Comparison of ENCODE assay signal across 13 cellular contexts in the genomic region with DNA sequence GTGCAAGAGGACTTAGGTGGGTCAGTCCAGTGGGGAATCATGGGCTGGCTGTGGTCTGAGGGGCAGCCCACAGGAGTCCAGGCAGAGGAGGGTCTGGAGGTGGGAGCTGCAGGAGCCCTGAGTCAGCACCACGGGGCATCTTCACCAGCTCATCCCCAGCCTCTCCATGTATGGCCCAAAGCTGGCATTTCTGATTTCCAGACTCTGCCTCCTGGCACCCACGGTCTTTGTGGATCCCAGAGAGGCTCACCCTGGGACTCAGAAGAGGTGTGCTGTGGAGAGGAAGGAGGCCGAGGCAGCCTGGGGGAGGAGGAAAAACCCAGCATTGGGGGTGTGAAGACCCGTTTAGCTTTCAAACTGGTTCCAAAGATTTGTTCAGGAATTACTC.
DNase-seq lines count a peak whose midpoint lies in the region; ATAC-seq, FAIRE-seq and TF ChIP-seq lines count a peak whose summit lies in the region.
"Had no signal": no experiment of that assay in that cellular context is flagged by ENCODE, and none has a peak within 500 bp of the region (broad histone marks: within the 10 kb centered on the region; RNA-seq: fewer than 3 reads in every experiment).

No MANE protein-coding gene starts in this region.

- no peaks in the 10 kb centered on the region for H3K27me3 ChIP-seq in CD8-positive, alpha-beta memory T cell (ENCODE audit: insufficient read depth, low read length, poor library complexity, severe bottlenecking)
- H3K27me3 ChIP-seq in GM12878 (replicated peaks in 1 of 2; ENCODE audit: control insufficient read depth in 2 of 2, insufficient read depth in 2 of 2, low read length in 1 of 2) (no peaks in the 10 kb centered on the region), osteoblast (ENCODE audit: insufficient read depth, low read length) (no peaks in the 10 kb centered on the region)
- H3K27me3 ChIP-seq: thyroid gland had no signal

- peaks cover 0 to 2% (median 0%) of the 10 kb centered on the region in 3 donors for H3K27me3 Mint-ChIP-seq in CD14-positive monocyte (ENCODE audit: low read depth in 3 of 3)
- no peaks in the 10 kb centered on the region for H3K27me3 Mint-ChIP-seq in CD8-positive, alpha-beta memory T cell

- peaks cover 89% of the 10 kb centered on the region for H3K4me1 Mint-ChIP-seq in CD14-positive monocyte
- peaks cover 67 to 83% (median 81%) of the 10 kb centered on the region in 3 donors for H3K4me1 Mint-ChIP-seq in CD8-positive, alpha-beta memory T cell

- no peak overlapping the region for H2AFZ ChIP-seq in GM12878 (ENCODE audit: control insufficient read depth, low read depth, low read length)
- H2AFZ ChIP-seq in osteoblast (ENCODE audit: low read length): no peak overlapping the region

- no peak overlapping the region for H3K9ac ChIP-seq in GM12878 (ENCODE audit: control insufficient read depth, insufficient read depth, low read length)

- WGBS in GM12878 (ENCODE audit: insufficient coverage, insufficient replicate concordance, low lambda C conversion rate, missing lambda C conversion rate): 79% methylated on average over 4 of the region's 4 CpGs

- no peak for FAIRE-seq in GM12878 (lab: Jason Lieb, UNC)
- FAIRE-seq: G401.6, keratinocyte had no signal

- no peak for ATAC-seq in GM12878
- ATAC-seq: activated naive CD4-positive, alpha-beta T cell treated with anti-CD3 and anti-CD28 coated beads, Interleukin-2, amount 50 U/mL, for 72 hours had no signal

- peaks cover 63% of the 10 kb centered on the region for H3K4me1 ChIP-seq in CD8-positive, alpha-beta memory T cell (ENCODE audit: insufficient read depth, low read length)
- H3K4me1 ChIP-seq in GM12878 (ENCODE audit: control insufficient read depth, insufficient read depth, low read length) (peaks cover 66% of the 10 kb centered on the region), osteoblast (ENCODE audit: insufficient read depth, low read length) (no peaks in the 10 kb centered on the region)

- peaks cover 0 to 6% (median 2%) of the 10 kb centered on the region in 7 donors for H3K9me3 Mint-ChIP-seq in CD14-positive monocyte
- H3K9me3 Mint-ChIP-seq in CD8-positive, alpha-beta memory T cell: no peaks in the 10 kb centered on the region

- intact Hi-C loops in CD14-positive monocyte (cut with micrococcal nuclease): loop anchor here (2.0 to 5.0 kb wide), 2 partner anchors 47 to 65 kb away; a partner anchor contains a TSS
- intact Hi-C loops in GM12878 (cut with micrococcal nuclease; ENCODE audit: unreplicated experiment): loop anchor here (1.0 to 5.0 kb wide), 4 partner anchors 33 to 175 kb away; a partner anchor contains a TSS

- POLR2A ChIA-PET in CD8-positive, alpha-beta memory T cell (lab: Charles Lee): interaction anchor here (5.3 kb wide), 1 partner anchor 63 kb away, joined by 44 read pairs; a partner anchor contains a TSS
- POLR2A ChIA-PET in GM12878 (lab: Charles Lee): interaction anchor here (1.0 to 7.4 kb wide), 8 partner anchors 7 to 84 kb away, joined by 3 to 112 read pairs (median 34); a partner anchor contains a TSS

- TF ChIP-seq CTCF in CD14-positive monocyte (IDR thresholded peaks at IDR 0.05): no peak
- TF ChIP-seq CTCF in GM12878 (IDR thresholded peaks at IDR 0.05 in 2 of 3, conservative IDR thresholded peaks at IDR 0.05 in 1 of 3; ENCODE audit: control insufficient read depth in 2 of 3, extremely low read depth in 1 of 3, insufficient read depth in 1 of 3, low read depth in 3 of 3, low read length in 3 of 3): no peak
- TF ChIP-seq CTCF in osteoblast (IDR thresholded peaks at IDR 0.05; ENCODE audit: extremely low read depth, low read depth, low read length): no peak

- H3K36me3 Mint-ChIP-seq in CD14-positive monocyte: peaks cover 3 to 5% of the 10 kb centered on the region in 2 donors
- no peaks in the 10 kb centered on the region for H3K36me3 Mint-ChIP-seq in CD8-positive, alpha-beta memory T cell
- H3K36me3 Mint-ChIP-seq: activated naive CD4-positive, alpha-beta T cell treated with anti-CD3 and anti-CD28 coated beads, Interleukin-2, amount 50 U/mL, for 72 hours had no signal

- RAD21 ChIA-PET in GM12878 (lab: Charles Lee; ENCODE audit: unreplicated experiment): interaction anchor here (1.0 to 8.8 kb wide), 17 partner anchors 8 to 226 kb away, joined by 3 to 169 read pairs (median 8); a partner anchor contains a TSS

- CTCF ChIA-PET in CD8-positive, alpha-beta memory T cell (lab: Charles Lee): interaction anchor here (1.5 to 4.2 kb wide), 4 partner anchors 17 to 226 kb away, joined by 3 to 22 read pairs (median 8); no protein-coding TSS in a partner anchor
- CTCF ChIA-PET in GM12878 (lab: Yijun Ruan, JAX): interaction anchor here (0.7 to 7.3 kb wide), 16 partner anchors 9 to 227 kb away, joined by 3 to 66 read pairs (median 8); a partner anchor contains a TSS

- no peaks in the 10 kb centered on the region for H3K36me3 ChIP-seq in CD8-positive, alpha-beta memory T cell (ENCODE audit: insufficient read depth, low read length)
- H3K36me3 ChIP-seq in GM12878 (ENCODE audit: control insufficient read depth in 2 of 2, insufficient read depth in 2 of 2, low read length in 1 of 2): no peaks in the 10 kb centered on the region
- H3K36me3 ChIP-seq in osteoblast (ENCODE audit: insufficient read depth, low read length): no peaks in the 10 kb centered on the region
- H3K36me3 ChIP-seq: thyroid gland had no signal

- no TSS peak for BruUV-seq in GM12878 (replicated peaks; lab: Mats Ljungman, UMichigan)

- TF ChIP-seq RAD21 in GM12878 (IDR thresholded peaks at IDR 0.05; ENCODE audit: insufficient read depth, low read depth, low read length): no peak

- H3K79me2 ChIP-seq in GM12878 (ENCODE audit: control insufficient read depth, insufficient read depth, low read length) (no peaks in the 10 kb centered on the region), osteoblast (ENCODE audit: insufficient read depth, low read length) (no peaks in the 10 kb centered on the region)

- H3K27ac Mint-ChIP-seq in CD14-positive monocyte: peak overlapping the region; percentile 99 to 100 (median 100)
- H3K27ac Mint-ChIP-seq in CD8-positive, alpha-beta memory T cell: peak overlapping the region in 6 of 8 donors; percentile 34 to 89 (median 62)
- H3K27ac Mint-ChIP-seq: activated naive CD4-positive, alpha-beta T cell treated with anti-CD3 and anti-CD28 coated beads, Interleukin-2, amount 50 U/mL, for 72 hours had no signal

- in situ Hi-C loops in GM12878 (cut with MboI): loop anchor here (5.0 to 10.0 kb wide), 2 partner anchors 63 to 225 kb away; a partner anchor contains a TSS

- H3K27ac ChIP-seq in CD8-positive, alpha-beta memory T cell (ENCODE audit: low read depth, low read length): no peak overlapping the region
- H3K27ac ChIP-seq in GM12878 (ENCODE audit: control insufficient read depth, insufficient read depth) (peak overlapping the region; percentile 94), osteoblast (ENCODE audit: low read depth, low read length) (no peak overlapping the region)

- no peak for TF ChIP-seq EP300 in GM12878 (IDR thresholded peaks at IDR 0.05; ENCODE audit: borderline replicate concordance in 1 of 2, control insufficient read depth in 1 of 2, low read depth in 2 of 2, low read length in 2 of 2)

- H4K20me1 ChIP-seq in GM12878 (ENCODE audit: control insufficient read depth, insufficient read depth) (no peaks in the 10 kb centered on the region), osteoblast (ENCODE audit: insufficient read depth, low read length) (no peaks in the 10 kb centered on the region)

- SMC1A ChIA-PET in GM12878 (lab: Charles Lee; ENCODE audit: uncharacterized antibody, unreplicated experiment): interaction anchor here (1.1 to 10.4 kb wide), 8 partner anchors 8 to 173 kb away, joined by 3 to 152 read pairs (median 68); a partner anchor contains a TSS

- TF ChIP-seq POLR2A in GM12878 (IDR thresholded peaks at IDR 0.05; ENCODE audit: low read depth, low read length): no peak

- H3K4me3 ChIP-seq in CD8-positive, alpha-beta memory T cell (ENCODE audit: low read length): no peak overlapping the region
- H3K4me3 ChIP-seq in GM12878 (no peak overlapping the region), osteoblast (ENCODE audit: insufficient read depth, low read length) (no peak overlapping the region)
- H3K4me3 ChIP-seq: thyroid gland had no signal

- DNase-seq in CD14-positive monocyte (ENCODE audit: low spot score): peak; percentile 26
- DNase-seq in CD8-positive, alpha-beta memory T cell: no peak
- no peak for DNase-seq in GM12878 (ENCODE audit: low read depth, low spot score)
- peak; percentile 62 for DNase-seq in osteoblast (ENCODE audit: insufficient read length, low spot score, missing footprints)
- DNase-seq in NCI-H146 (lab: John Stamatoyannopoulos, UW): no peak
- DNase-seq in amniotic stem cell (lab: John Stamatoyannopoulos, UW): no peak
- DNase-seq in cerebellar nuclear complex (lab: John Stamatoyannopoulos, UW): no peak
- DNase-seq: activated CD4-positive, alpha-beta T cell treated with anti-CD3 and anti-CD28 coated beads for 4 hours; NCI-H2029 treated with DMSO at 0.1 percent for 48 hours had no signal

- H3K4me3 Mint-ChIP-seq in CD14-positive monocyte: no peak overlapping the region
- peak overlapping the region in 1 of 7 donors; percentile 1 for H3K4me3 Mint-ChIP-seq in CD8-positive, alpha-beta memory T cell

- H3K4me2 ChIP-seq in GM12878 (ENCODE audit: control insufficient read depth, insufficient read depth) (no peak overlapping the region), osteoblast (ENCODE audit: insufficient read depth, low read length) (no peak overlapping the region)

- no peaks in the 10 kb centered on the region for H3K9me3 ChIP-seq in CD8-positive, alpha-beta memory T cell (ENCODE audit: low read length)
- H3K9me3 ChIP-seq in GM12878 (replicated peaks; ENCODE audit: control insufficient read depth, insufficient read depth, low read length): no peaks in the 10 kb centered on the region
- no peaks in the 10 kb centered on the region for H3K9me3 ChIP-seq in osteoblast (ENCODE audit: low read depth, low read length)
- H3K9me3 ChIP-seq: thyroid gland had no signal

TF ChIP-seq in GM12878, 131 proteins besides CTCF, POLR2A, EP300 and RAD21:
- TF ChIP-seq, protein P1, sequence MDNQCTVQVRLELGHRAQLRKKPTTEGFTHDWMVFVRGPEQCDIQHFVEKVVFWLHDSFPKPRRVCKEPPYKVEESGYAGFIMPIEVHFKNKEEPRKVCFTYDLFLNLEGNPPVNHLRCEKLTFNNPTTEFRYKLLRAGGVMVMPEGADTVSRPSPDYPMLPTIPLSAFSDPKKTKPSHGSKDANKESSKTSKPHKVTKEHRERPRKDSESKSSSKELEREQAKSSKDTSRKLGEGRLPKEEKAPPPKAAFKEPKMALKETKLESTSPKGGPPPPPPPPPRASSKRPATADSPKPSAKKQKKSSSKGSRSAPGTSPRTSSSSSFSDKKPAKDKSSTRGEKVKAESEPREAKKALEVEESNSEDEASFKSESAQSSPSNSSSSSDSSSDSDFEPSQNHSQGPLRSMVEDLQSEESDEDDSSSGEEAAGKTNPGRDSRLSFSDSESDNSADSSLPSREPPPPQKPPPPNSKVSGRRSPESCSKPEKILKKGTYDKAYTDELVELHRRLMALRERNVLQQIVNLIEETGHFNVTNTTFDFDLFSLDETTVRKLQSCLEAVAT (IDR thresholded peaks at IDR 0.05): 0 out of 2 replicates have a peak, but pooled peaks have one; percentile 53
- TF ChIP-seq BMI1 (IDR thresholded peaks at IDR 0.05; ENCODE audit: borderline replicate concordance): no peak

Comparison
In these comparisons a context has a peak if more than half of its experiments do, and no peak if none do; other contexts are left out.
1. DNase-seq: peak in CD14-positive monocyte (single experiment) and osteoblast (single experiment); none in CD8-positive, alpha-beta memory T cell (0 of 5), GM12878 (single experiment), NCI-H146 (single experiment), amniotic stem cell (single experiment) and cerebellar nuclear complex (0 of 2).